ENCODE assay signal across 16 cellular contexts in the genomic region with DNA sequence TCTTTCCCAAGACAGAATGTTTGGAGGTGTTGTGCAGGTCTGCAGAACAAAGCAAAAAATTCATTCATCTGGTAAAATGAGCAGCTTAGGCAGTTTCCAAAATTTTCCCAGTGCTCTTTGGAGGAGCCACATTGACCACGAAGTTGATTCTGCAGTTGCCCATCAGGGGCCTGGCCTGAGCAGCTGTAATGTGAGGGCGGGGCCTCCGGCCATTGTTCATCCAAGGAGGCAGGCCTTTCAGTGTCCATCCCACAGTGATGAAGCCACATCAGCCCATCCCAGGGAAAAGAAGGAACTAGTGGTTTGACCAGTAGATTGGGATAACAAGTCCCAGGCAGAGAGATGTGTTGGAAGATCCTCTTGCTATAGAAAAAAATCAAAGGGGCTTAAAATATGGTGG. TPM values are rescaled to one million over a fixed set of nuclear protein-coding genes. Genes with fewer than 3 reads are reported as not detected.
DNase-seq lines count a peak whose midpoint lies in the region; ATAC-seq and TF ChIP-seq lines count a peak whose summit lies in the region.
"Had no signal": no experiment of that assay in that cellular context is flagged by ENCODE, and none has a peak within 500 bp of the region (broad histone marks: within the 10 kb centered on the region; RNA-seq: fewer than 3 reads in every experiment).

No MANE protein-coding gene starts in this region.

- H3K4me1 ChIP-seq in Panc1 (ENCODE audit: control insufficient read depth, insufficient read depth, low read length) (no peaks in the 10 kb centered on the region), spleen (peaks cover 0 to 38% (median 23%) of the 10 kb centered on the region in 6 donors), breast epithelium (no peaks in the 10 kb centered on the region), ascending aorta (no peaks in the 10 kb centered on the region)
- H3K4me1 ChIP-seq: HAP-1 had no signal

- CTCF ChIA-PET in Panc1 (lab: Charles Lee) = no interaction called here

- H3K9me3 Mint-ChIP-seq in activated T-cell treated with anti-CD3 and anti-CD28 coated beads, Interleukin-2, amount 50 U/mL, for 24 hours = no peaks in the 10 kb centered on the region
- no peaks in the 10 kb centered on the region for H3K9me3 Mint-ChIP-seq in type B pancreatic cell
- H3K9me3 Mint-ChIP-seq: CD4-positive, CD25-positive, alpha-beta regulatory T cell; HFFc6 had no signal

- TF ChIP-seq POLR2A in spleen (IDR thresholded peaks at IDR 0.05) = no peak
- TF ChIP-seq POLR2A in breast epithelium (IDR thresholded peaks at IDR 0.05) = no peak

- ATAC-seq in Panc1 = peak; percentile 73

- DNase-seq in activated T-cell treated with anti-CD3 and anti-CD28 coated beads, Interleukin-2, amount 50 U/mL, for 24 hours = no peak
- DNase-seq in activated T-cell treated with anti-CD3 and anti-CD28 coated beads, Interleukin-2, amount 50 U/mL, for 48 hours = no peak
- DNase-seq in Panc1 (ENCODE audit: low read depth, low spot score) = no peak
- peak; percentile 88 for DNase-seq in myocyte (ENCODE audit: low read depth)
- DNase-seq in spleen = peak; percentile 23
- DNase-seq in type B pancreatic cell (ENCODE audit: extremely low spot score, unreplicated experiment) = no peak
- no peak for DNase-seq in breast epithelium (ENCODE audit: low spot score in 2 of 2)
- no peak for DNase-seq in ascending aorta (ENCODE audit: low spot score in 2 of 2)
- DNase-seq: ACHN; CD4-positive, CD25-positive, alpha-beta regulatory T cell; DMS53; GF-D8; HFFc6 had no signal

- H3K27me3 ChIP-seq in Panc1 (ENCODE audit: control insufficient read depth, insufficient read depth, low read length) (no peaks in the 10 kb centered on the region), spleen (replicated peaks in 1 of 7) (no peaks in the 10 kb centered on the region), breast epithelium (no peaks in the 10 kb centered on the region), ascending aorta (no peaks in the 10 kb centered on the region)
- H3K27me3 ChIP-seq: BLaER1 treated with 17β-estradiol and CSF1 and Interleukin-3, amounts not matched to agents 10 nM and 100 nM had no signal

- WGBS in spleen, 5 donors = 93 to 100% (median 95%) methylated on average over 2 to 3 of the region's 3 CpGs

- TF ChIP-seq CTCF in Panc1 (IDR thresholded peaks at IDR 0.05) (no peak), spleen (IDR thresholded peaks at IDR 0.05 in 8 of 11, conservative IDR thresholded peaks at IDR 0.05 in 3 of 11) (no peak), type B pancreatic cell (conservative IDR thresholded peaks at IDR 0.05) (no peak), breast epithelium (IDR thresholded peaks at IDR 0.05) (no peak), ascending aorta (IDR thresholded peaks at IDR 0.05) (no peak)

- H3K36me3 ChIP-seq in Panc1 (ENCODE audit: control insufficient read depth, insufficient read depth, low read length) = peaks cover 36% of the 10 kb centered on the region
- peaks cover 0 to 100% (median 94%) of the 10 kb centered on the region in 6 donors for H3K36me3 ChIP-seq in spleen
- peaks cover 9% of the 10 kb centered on the region for H3K36me3 ChIP-seq in breast epithelium
- H3K36me3 ChIP-seq in ascending aorta = peaks cover 80 to 94% of the 10 kb centered on the region in 2 donors

- H3K36me3 Mint-ChIP-seq in activated T-cell treated with anti-CD3 and anti-CD28 coated beads, Interleukin-2, amount 50 U/mL, for 24 hours (ENCODE audit: low read depth) = peaks cover 97% of the 10 kb centered on the region
- H3K36me3 Mint-ChIP-seq in type B pancreatic cell = peaks cover 28% of the 10 kb centered on the region

- H3K9me3 ChIP-seq in Panc1 (ENCODE audit: control insufficient read depth, insufficient read depth, low read depth, low read length) (no peaks in the 10 kb centered on the region), spleen (no peaks in the 10 kb centered on the region), breast epithelium (no peaks in the 10 kb centered on the region), ascending aorta (no peaks in the 10 kb centered on the region)
- H3K9me3 ChIP-seq: BLaER1 treated with 17β-estradiol and CSF1 and Interleukin-3, amounts not matched to agents 10 nM and 100 nM; HAP-1 had no signal

- H3K4me3 ChIP-seq in Panc1 (ENCODE audit: low read depth in 2 of 2, low read length in 2 of 2) (no peak overlapping the region), spleen (no peak overlapping the region), breast epithelium (no peak overlapping the region), ascending aorta (no peak overlapping the region)
- H3K4me3 ChIP-seq: BLaER1 treated with 17β-estradiol and CSF1 and Interleukin-3, amounts not matched to agents 10 nM and 100 nM; HAP-1 had no signal

- no peak overlapping the region for H3K4me3 Mint-ChIP-seq in activated T-cell treated with anti-CD3 and anti-CD28 coated beads, Interleukin-2, amount 50 U/mL, for 24 hours
- H3K4me3 Mint-ChIP-seq in type B pancreatic cell = no peak overlapping the region
- H3K4me3 Mint-ChIP-seq: CD4-positive, CD25-positive, alpha-beta regulatory T cell; HFFc6 had no signal

- in situ Hi-C loops in Panc1 (cut with HindIII; ENCODE audit: low pct_unique_long_range_greater_than_20kb, low sequenced_read_pairs) = no loop called here

- POLR2A ChIA-PET in Panc1 (lab: Charles Lee) = no interaction called here

- intact Hi-C loops in Panc1 (cut with micrococcal nuclease; ENCODE audit: unreplicated experiment) (no loop called here), spleen (cut with DNase I; ENCODE audit: low total_unique reads) (no loop called here), breast epithelium (cut with DNase I; ENCODE audit: low total_unique reads) (loop anchor here (2.0 kb wide), 1 partner anchor 45 kb away; no protein-coding TSS in a partner anchor), ascending aorta (cut with DNase I) (no loop called here)

- peak overlapping the region; percentile 52 for H3K27ac Mint-ChIP-seq in activated T-cell treated with anti-CD3 and anti-CD28 coated beads, Interleukin-2, amount 50 U/mL, for 24 hours
- no peak overlapping the region for H3K27ac Mint-ChIP-seq in type B pancreatic cell
- H3K27ac Mint-ChIP-seq: CD4-positive, CD25-positive, alpha-beta regulatory T cell; HFFc6 had no signal

- no peaks in the 10 kb centered on the region for H3K27me3 Mint-ChIP-seq in activated T-cell treated with anti-CD3 and anti-CD28 coated beads, Interleukin-2, amount 50 U/mL, for 24 hours
- no peaks in the 10 kb centered on the region for H3K27me3 Mint-ChIP-seq in type B pancreatic cell
- H3K27me3 Mint-ChIP-seq: CD4-positive, CD25-positive, alpha-beta regulatory T cell had no signal

- H3K4me1 Mint-ChIP-seq in activated T-cell treated with anti-CD3 and anti-CD28 coated beads, Interleukin-2, amount 50 U/mL, for 24 hours (ENCODE audit: low read depth) = no peaks in the 10 kb centered on the region
- no peaks in the 10 kb centered on the region for H3K4me1 Mint-ChIP-seq in type B pancreatic cell (ENCODE audit: unreplicated experiment)

- no peak overlapping the region for H3K27ac ChIP-seq in Panc1 (ENCODE audit: low read length)
- no peak overlapping the region for H3K27ac ChIP-seq in spleen
- H3K27ac ChIP-seq in breast epithelium = no peak overlapping the region
- no peak overlapping the region for H3K27ac ChIP-seq in ascending aorta
- H3K27ac ChIP-seq: 22Rv1; BLaER1 treated with 17β-estradiol and CSF1 and Interleukin-3, amounts not matched to agents 10 nM and 100 nM had no signal

- BruUV-seq in Panc1 (replicated peaks; lab: Mats Ljungman, UMichigan) = no TSS peak

RNA-seq across cellular contexts. Expression of a gene that starts 10.1 kb away (rescaled TPM):
- total RNA-seq in Panc1 (2021; ENCODE audit: unreplicated experiment) = 102 TPM
- 77.6 TPM for polyA plus RNA-seq in Panc1 (2012; ENCODE audit: insufficient read length)
- total RNA-seq in myocyte = 234 and 277 TPM in 2 replicates
- 63.2 TPM for polyA plus RNA-seq in myocyte (2012)
- 10 to 100 TPM; 39.0 to 63.7 (median 43.4) TPM for total RNA-seq in spleen
- 1 to 10 TPM; 4.2 to 9.1 (median 6.5) TPM for polyA plus RNA-seq in spleen
- 91.9 and 97.6 TPM in 2 replicates for total RNA-seq in type B pancreatic cell (ENCODE audit: low replicate concordance)
- total RNA-seq in breast epithelium = 10 to 100 TPM; 59.0 to 90.6 (median 65.2) TPM
- 51.8 TPM for total RNA-seq in ascending aorta

RNA-seq across cellular contexts. Expression of a gene that starts 10.5 kb away (rescaled TPM):
- total RNA-seq in Panc1 (2021; ENCODE audit: unreplicated experiment) = 31.3 TPM
- 34.9 TPM for polyA plus RNA-seq in Panc1 (2012; ENCODE audit: insufficient read length)
- total RNA-seq in myocyte = 37.5 and 50.0 TPM in 2 replicates
- 25.8 TPM for polyA plus RNA-seq in myocyte (2012)
- 10 to 100 TPM; 10.7 to 21.8 (median 19.3) TPM for total RNA-seq in spleen
- polyA plus RNA-seq in spleen = 10 to 100 TPM in 1 of 3 donors, 1 to 10 TPM in 2; 9.8 to 10.0 (median 9.9) TPM
- total RNA-seq in type B pancreatic cell (ENCODE audit: low replicate concordance) = 24.4 and 25.3 TPM in 2 replicates
- total RNA-seq in breast epithelium = 10 to 100 TPM; 22.4 to 25.9 (median 25.0) TPM
- total RNA-seq in ascending aorta = 16.8 TPM

RNA-seq across cellular contexts. Expression of a gene that starts 28.5 kb away (rescaled TPM):
- 166 TPM for total RNA-seq in Panc1 (2021; ENCODE audit: unreplicated experiment)
- polyA plus RNA-seq in Panc1 (2012; ENCODE audit: insufficient read length) = 167 TPM
- 199 and 205 TPM in 2 replicates for total RNA-seq in myocyte
- 157 TPM for polyA plus RNA-seq in myocyte (2012)
- total RNA-seq in spleen = 10 to 100 TPM; 40.1 to 91.0 (median 49.0) TPM
- polyA plus RNA-seq in spleen = 100 to 1,000 TPM in 1 of 3 donors, 10 to 100 TPM in 2; 71.7 to 140 (median 98.1) TPM
- total RNA-seq in type B pancreatic cell (ENCODE audit: low replicate concordance) = 86.3 and 103 TPM in 2 replicates
- 10 to 100 TPM; 59.4 to 75.1 (median 64.6) TPM for total RNA-seq in breast epithelium
- total RNA-seq in ascending aorta = 71.4 TPM

RNA-seq across cellular contexts. Expression of a gene that starts 57.3 kb away (rescaled TPM):
- total RNA-seq in Panc1 (2021; ENCODE audit: unreplicated experiment) (100 TPM), myocyte (42.5 and 52.5 TPM in 2 replicates), spleen (100 to 1,000 TPM; 131 to 179 (median 152) TPM), type B pancreatic cell (ENCODE audit: low replicate concordance) (63.3 and 105 TPM in 2 replicates), breast epithelium (10 to 100 TPM; 42.9 to 72.0 (median 61.9) TPM), ascending aorta (10.7 TPM)
- polyA plus RNA-seq in Panc1 (2012; ENCODE audit: insufficient read length) = 59.4 TPM
- polyA plus RNA-seq in myocyte (2012) = 40.4 TPM
- 10 to 100 TPM; 49.4 to 57.2 (median 56.6) TPM for polyA plus RNA-seq in spleen

Comparison
In these comparisons a context has a peak if more than half of its experiments do, and no peak if none do; other contexts are left out.
1. DNase-seq: peak in myocyte (single experiment) and spleen (single experiment); none in activated T-cell treated with anti-CD3 and anti-CD28 coated beads, Interleukin-2, amount 50 U/mL, for 24 hours (single experiment), activated T-cell treated with anti-CD3 and anti-CD28 coated beads, Interleukin-2, amount 50 U/mL, for 48 hours (0 of 2), Panc1 (single experiment), type B pancreatic cell (single experiment), breast epithelium (0 of 2) and ascending aorta (0 of 2).